Comparison of ENCODE assay signal across 8 cellular contexts in the genomic region with DNA sequence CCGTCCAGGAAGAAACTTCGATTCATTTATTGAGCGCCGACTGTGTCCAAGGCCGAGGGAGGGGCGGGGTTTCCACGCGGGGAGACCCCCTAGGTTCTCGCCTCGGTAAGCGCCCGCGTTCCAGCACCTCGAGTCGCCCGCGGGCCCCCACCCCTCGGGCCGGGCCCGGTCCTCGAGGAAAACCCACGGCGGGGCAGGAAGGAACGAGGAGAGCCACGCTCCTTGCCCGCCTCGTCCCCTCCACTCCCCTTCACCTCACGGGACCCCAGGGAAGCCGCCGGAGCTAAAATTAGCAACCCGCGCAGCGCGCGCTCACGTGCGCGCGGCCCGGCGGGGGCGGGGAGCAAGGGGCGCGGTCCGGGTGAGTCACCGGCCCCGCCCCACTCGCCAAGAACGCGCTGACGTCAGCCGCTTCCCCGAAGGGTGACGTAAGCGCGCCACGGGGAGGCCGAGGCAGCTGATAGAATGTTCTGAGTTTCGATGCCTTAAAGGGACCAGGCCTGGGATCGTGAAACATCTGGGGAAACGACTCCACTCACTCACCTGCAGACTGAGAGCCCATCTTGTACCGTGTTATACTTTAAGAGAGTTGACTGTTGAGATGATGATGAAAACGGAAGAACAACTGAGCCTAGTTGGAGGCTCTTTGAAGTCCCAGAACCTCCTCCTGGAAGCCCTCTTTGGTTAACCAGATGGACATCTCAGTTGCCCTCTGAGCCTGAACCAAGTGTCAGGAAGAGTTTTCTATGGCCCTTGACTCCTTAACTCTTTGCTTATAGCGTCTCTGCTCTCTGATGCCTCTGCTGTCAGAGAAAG. TPM values are rescaled to one million over a fixed set of nuclear protein-coding genes. Genes with fewer than 3 reads are reported as not detected.
DNase-seq lines count a peak whose midpoint lies in the region; ATAC-seq and TF ChIP-seq lines count a peak whose summit lies in the region.

No MANE protein-coding gene starts in this region.

- H3K27ac Mint-ChIP-seq in natural killer cell treated with Interleukin-12 subunit alpha and Interleukin-12 subunit beta and Interleukin-15 and Interleukin-18, amount 100 ng/mL, for 72 hours = peak overlapping the region; percentile 83 to 93

- peak overlapping the region; percentile 68 for H3K4me3 ChIP-seq in fibroblast of the aortic adventitia (ENCODE audit: low read depth, low read length)

- POLR2A ChIA-PET in RWPE1 (lab: Yijun Ruan, JAX; ENCODE audit: low non-redundant PET) = interaction anchor here (0.6 kb wide), 1 partner anchor 346 kb away, joined by 4 read pairs; no protein-coding TSS in a partner anchor

- DNase-seq in ELF-1 (ENCODE audit: low read depth, low spot score) (peak; percentile 96), GOT3 (lab: John Stamatoyannopoulos, UW) (peak; percentile 42), Kasumi-1 (lab: John Stamatoyannopoulos, UW) (peak; percentile 70 to 81), RWPE1 (ENCODE audit: low spot score) (peak; percentile 93), fibroblast of the aortic adventitia (ENCODE audit: low read depth) (peak; percentile 92)
- peak; percentile 87 for DNase-seq in activated effector memory CD4-positive, alpha-beta T cell treated with Interleukin-2 at 50 U/mL for 16 hours
- DNase-seq in natural killer cell treated with Interleukin-12 subunit alpha and Interleukin-12 subunit beta and Interleukin-15 and Interleukin-18, amount 100 ng/mL, for 72 hours (ENCODE audit: low spot score) = peak; percentile 91
- DNase-seq in stimulated activated naive CD4-positive, alpha-beta T cell treated with Interleukin-2 at 50 U/mL for 16 hours (lab: John Stamatoyannopoulos, UW) = peak; percentile 85

- peaks cover 4% of the 10 kb centered on the region for H3K36me3 Mint-ChIP-seq in natural killer cell treated with Interleukin-12 subunit alpha and Interleukin-12 subunit beta and Interleukin-15 and Interleukin-18, amount 100 ng/mL, for 72 hours

- H3K9me3 Mint-ChIP-seq in natural killer cell treated with Interleukin-12 subunit alpha and Interleukin-12 subunit beta and Interleukin-15 and Interleukin-18, amount 100 ng/mL, for 72 hours = no peaks in the 10 kb centered on the region

- TF ChIP-seq CTCF in RWPE1 (conservative IDR thresholded peaks at IDR 0.05; ENCODE audit: low read depth) = no peak
- no peak for TF ChIP-seq CTCF in fibroblast of the aortic adventitia (IDR thresholded peaks at IDR 0.05; ENCODE audit: insufficient read depth, low read length)

- peak; percentile 96 to 98 for ATAC-seq in natural killer cell treated with Interleukin-12 subunit alpha and Interleukin-12 subunit beta and Interleukin-15 and Interleukin-18, amount 100 ng/mL, for 72 hours

- H3K27ac ChIP-seq in RWPE1 = peak overlapping the region; percentile 80

- peaks cover 6 to 17% of the 10 kb centered on the region in 2 donors for H3K4me1 Mint-ChIP-seq in natural killer cell treated with Interleukin-12 subunit alpha and Interleukin-12 subunit beta and Interleukin-15 and Interleukin-18, amount 100 ng/mL, for 72 hours (ENCODE audit: low read depth in 2 of 2)

- H3K27me3 Mint-ChIP-seq in natural killer cell treated with Interleukin-12 subunit alpha and Interleukin-12 subunit beta and Interleukin-15 and Interleukin-18, amount 100 ng/mL, for 72 hours = peaks cover 0 to 6% of the 10 kb centered on the region in 2 donors

- CTCF ChIA-PET in RWPE1 (lab: Yijun Ruan, JAX) = interaction anchor here (0.6 to 1.5 kb wide), 4 partner anchors 8 to 861 kb away, joined by 3 to 6 read pairs (median 3); no protein-coding TSS in a partner anchor

- H3K4me3 Mint-ChIP-seq in natural killer cell treated with Interleukin-12 subunit alpha and Interleukin-12 subunit beta and Interleukin-15 and Interleukin-18, amount 100 ng/mL, for 72 hours = peak overlapping the region; percentile 71

RNA-seq across cellular contexts. Expression of a gene that starts 49.7 kb away (rescaled TPM):
- total RNA-seq in fibroblast of the aortic adventitia (ENCODE audit: low replicate concordance) = 4.2 and 5.2 TPM in 2 replicates
- total RNA-seq in natural killer cell treated with Interleukin-12 subunit alpha and Interleukin-12 subunit beta and Interleukin-15 and Interleukin-18, amount 100 ng/mL, for 72 hours = 10 to 100 TPM; 15.4 to 16.9 TPM

Comparison
In these comparisons a context has a peak if more than half of its experiments do, and no peak if none do; other contexts are left out.
1. Peak in every context shown above with its lines: DNase-seq, ATAC-seq, H3K4me3 ChIP-seq and H3K27ac ChIP-seq.
2. DNase-seq: peak in every context shown above with its lines; median percentile 96 in ELF-1; 93 in RWPE1; 92 in fibroblast of the aortic adventitia; 91 in natural killer cell treated with Interleukin-12 subunit alpha and Interleukin-12 subunit beta and Interleukin-15 and Interleukin-18, amount 100 ng/mL, for 72 hours; 87 in activated effector memory CD4-positive, alpha-beta T cell treated with Interleukin-2 at 50 U/mL for 16 hours; 85 in stimulated activated naive CD4-positive, alpha-beta T cell treated with Interleukin-2 at 50 U/mL for 16 hours; 76 in Kasumi-1; 42 in GOT3.